Comparison of ENCODE assay signal across 9 cellular contexts in the genomic region with DNA sequence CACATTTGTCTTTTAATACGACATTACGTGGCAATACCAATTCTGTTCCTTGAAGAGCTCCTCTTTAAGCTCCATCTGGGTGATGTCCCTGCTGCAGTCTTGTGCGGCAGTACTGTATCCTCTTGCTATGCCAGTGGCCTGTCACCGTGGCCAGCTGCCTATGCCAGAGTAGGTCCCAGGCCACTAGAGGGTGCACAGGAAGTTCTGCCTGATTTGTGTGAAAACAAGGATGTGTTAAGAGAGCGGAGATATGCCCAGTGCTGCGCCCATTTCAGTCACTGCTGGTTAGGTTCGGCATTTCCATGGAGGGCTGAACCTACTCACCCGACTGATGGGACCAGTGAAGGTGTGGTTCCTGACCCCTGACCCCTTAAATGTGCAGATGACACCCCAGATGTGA. TPM values are rescaled to one million over a fixed set of nuclear protein-coding genes. Genes with fewer than 3 reads are reported as not detected.
DNase-seq lines count a peak whose midpoint lies in the region; ATAC-seq and TF ChIP-seq lines count a peak whose summit lies in the region.
"Had no signal": no experiment of that assay in that cellular context is flagged by ENCODE, and none has a peak within 500 bp of the region (broad histone marks: within the 10 kb centered on the region; RNA-seq: fewer than 3 reads in every experiment).

No MANE protein-coding gene starts in this region.

- TF ChIP-seq EP300 in Ishikawa (IDR thresholded peaks at IDR 0.05; ENCODE audit: borderline replicate concordance), result no peak

- H3K9me3 Mint-ChIP-seq in Caco-2 (ENCODE audit: unreplicated experiment), result no peaks in the 10 kb centered on the region

- TF ChIP-seq RAD21 in Ishikawa (IDR thresholded peaks at IDR 0.05; ENCODE audit: low read depth), result peak; percentile 27; the same call in 1 of the 2 replicates

- ATAC-seq in GM18909 (IDR thresholded peaks at IDR 0.05; ENCODE audit: poor library complexity, unreplicated experiment) (no peak), HG03139 (IDR thresholded peaks at IDR 0.05; ENCODE audit: unreplicated experiment) (no peak), GM21529 (IDR thresholded peaks at IDR 0.05; ENCODE audit: unreplicated experiment) (no peak)

- DNase-seq in Caco-2 (peak; percentile 62 to 66), myocyte (ENCODE audit: low read depth) (peak; percentile 44), RKO (ENCODE audit: low spot score) (no peak)

- H3K4me1 ChIP-seq in Caco-2, result peaks cover 4% of the 10 kb centered on the region; the same call in 1 of the 2 replicates

- no peaks in the 10 kb centered on the region for H3K27me3 ChIP-seq in Caco-2 (replicated peaks; ENCODE audit: control insufficient read depth, insufficient read depth, low read length)

- no peaks in the 10 kb centered on the region for H3K4me1 Mint-ChIP-seq in Caco-2 (ENCODE audit: low read depth, unreplicated experiment)

- intact Hi-C loops in Caco-2 (cut with micrococcal nuclease; ENCODE audit: unreplicated experiment), result no loop called here

- peak overlapping the region; percentile 35 for H3K27ac Mint-ChIP-seq in Caco-2 (ENCODE audit: unreplicated experiment)

- peak overlapping the region; percentile 58 for H3K27ac ChIP-seq in cingulate gyrus (ENCODE audit: low read depth, low read length)
- H3K27ac ChIP-seq: thoracic aorta had no signal

- no peaks in the 10 kb centered on the region for H3K9me3 ChIP-seq in Caco-2
- H3K9me3 ChIP-seq: thoracic aorta had no signal

- POLR2A ChIA-PET in Caco-2 (lab: Charles Lee), result no interaction called here

- CTCF ChIA-PET in Caco-2 (lab: Charles Lee), result interaction anchor here (0.6 to 0.9 kb wide), 2 partner anchors 11 to 168 kb away, joined by 3 to 5 read pairs; no protein-coding TSS in a partner anchor

- TF ChIP-seq CTCF in Caco-2 (IDR thresholded peaks at IDR 0.05; ENCODE audit: insufficient read depth in 1 of 2, low read depth in 1 of 2, low read length in 1 of 2, severe bottlenecking in 1 of 2, unreplicated experiment in 1 of 2), result peak; percentile 31 to 73

- no peaks in the 10 kb centered on the region for H3K27me3 Mint-ChIP-seq in Caco-2 (ENCODE audit: insufficient read depth, unreplicated experiment)

- H3K4me3 Mint-ChIP-seq in Caco-2 (ENCODE audit: unreplicated experiment), result no peak overlapping the region

- no TSS peak for BruUV-seq in Caco-2 (replicated peaks; lab: Mats Ljungman, UMichigan)

- no peak overlapping the region for H3K4me3 ChIP-seq in Caco-2 (ENCODE audit: low read depth, low read length)
- H3K4me3 ChIP-seq: thoracic aorta had no signal

- no peaks in the 10 kb centered on the region for H3K36me3 ChIP-seq in Caco-2 (ENCODE audit: control insufficient read depth, insufficient read depth, low read length)
- H3K36me3 ChIP-seq: thoracic aorta had no signal

- H3K36me3 Mint-ChIP-seq in Caco-2 (ENCODE audit: insufficient read depth, unreplicated experiment), result peaks cover 38% of the 10 kb centered on the region

TF ChIP-seq in Ishikawa, 13 proteins besides CTCF, POLR2A, EP300 and RAD21:
- TF ChIP-seq, protein P1, sequence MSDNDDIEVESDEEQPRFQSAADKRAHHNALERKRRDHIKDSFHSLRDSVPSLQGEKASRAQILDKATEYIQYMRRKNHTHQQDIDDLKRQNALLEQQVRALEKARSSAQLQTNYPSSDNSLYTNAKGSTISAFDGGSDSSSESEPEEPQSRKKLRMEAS (IDR thresholded peaks at IDR 0.05), result no peak
- no peak for TF ChIP-seq ZBTB7A (IDR thresholded peaks at IDR 0.05; ENCODE audit: low read depth)
- TF ChIP-seq, protein P2, sequence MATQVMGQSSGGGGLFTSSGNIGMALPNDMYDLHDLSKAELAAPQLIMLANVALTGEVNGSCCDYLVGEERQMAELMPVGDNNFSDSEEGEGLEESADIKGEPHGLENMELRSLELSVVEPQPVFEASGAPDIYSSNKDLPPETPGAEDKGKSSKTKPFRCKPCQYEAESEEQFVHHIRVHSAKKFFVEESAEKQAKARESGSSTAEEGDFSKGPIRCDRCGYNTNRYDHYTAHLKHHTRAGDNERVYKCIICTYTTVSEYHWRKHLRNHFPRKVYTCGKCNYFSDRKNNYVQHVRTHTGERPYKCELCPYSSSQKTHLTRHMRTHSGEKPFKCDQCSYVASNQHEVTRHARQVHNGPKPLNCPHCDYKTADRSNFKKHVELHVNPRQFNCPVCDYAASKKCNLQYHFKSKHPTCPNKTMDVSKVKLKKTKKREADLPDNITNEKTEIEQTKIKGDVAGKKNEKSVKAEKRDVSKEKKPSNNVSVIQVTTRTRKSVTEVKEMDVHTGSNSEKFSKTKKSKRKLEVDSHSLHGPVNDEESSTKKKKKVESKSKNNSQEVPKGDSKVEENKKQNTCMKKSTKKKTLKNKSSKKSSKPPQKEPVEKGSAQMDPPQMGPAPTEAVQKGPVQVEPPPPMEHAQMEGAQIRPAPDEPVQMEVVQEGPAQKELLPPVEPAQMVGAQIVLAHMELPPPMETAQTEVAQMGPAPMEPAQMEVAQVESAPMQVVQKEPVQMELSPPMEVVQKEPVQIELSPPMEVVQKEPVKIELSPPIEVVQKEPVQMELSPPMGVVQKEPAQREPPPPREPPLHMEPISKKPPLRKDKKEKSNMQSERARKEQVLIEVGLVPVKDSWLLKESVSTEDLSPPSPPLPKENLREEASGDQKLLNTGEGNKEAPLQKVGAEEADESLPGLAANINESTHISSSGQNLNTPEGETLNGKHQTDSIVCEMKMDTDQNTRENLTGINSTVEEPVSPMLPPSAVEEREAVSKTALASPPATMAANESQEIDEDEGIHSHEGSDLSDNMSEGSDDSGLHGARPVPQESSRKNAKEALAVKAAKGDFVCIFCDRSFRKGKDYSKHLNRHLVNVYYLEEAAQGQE (IDR thresholded peaks at IDR 0.05; ENCODE audit: low read depth), result no peak
- TF ChIP-seq CREB1 (IDR thresholded peaks at IDR 0.05; ENCODE audit: low read depth), result no peak
- no peak for TF ChIP-seq EGR1 (IDR thresholded peaks at IDR 0.05)
- TF ChIP-seq NFIC (IDR thresholded peaks at IDR 0.05), result no peak
- no peak for TF ChIP-seq YY1 (IDR thresholded peaks at IDR 0.05; ENCODE audit: low read depth)
- TF ChIP-seq, protein P3, sequence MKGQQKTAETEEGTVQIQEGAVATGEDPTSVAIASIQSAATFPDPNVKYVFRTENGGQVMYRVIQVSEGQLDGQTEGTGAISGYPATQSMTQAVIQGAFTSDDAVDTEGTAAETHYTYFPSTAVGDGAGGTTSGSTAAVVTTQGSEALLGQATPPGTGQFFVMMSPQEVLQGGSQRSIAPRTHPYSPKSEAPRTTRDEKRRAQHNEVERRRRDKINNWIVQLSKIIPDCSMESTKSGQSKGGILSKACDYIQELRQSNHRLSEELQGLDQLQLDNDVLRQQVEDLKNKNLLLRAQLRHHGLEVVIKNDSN (IDR thresholded peaks at IDR 0.05), result no peak

RNA-seq across cellular contexts. Expression of a gene that starts 25.2 kb away (rescaled TPM):
- total RNA-seq in Caco-2 (2022), result 34.4 and 38.1 TPM in 2 replicates
- 5.3 and 5.8 TPM in 2 replicates for total RNA-seq in myocyte
- polyA plus RNA-seq in myocyte (2012), result 6.1 TPM

RNA-seq across cellular contexts. Expression of a gene that starts 26.8 kb away (rescaled TPM):
- 85.3 and 89.4 TPM in 2 replicates for total RNA-seq in Caco-2 (2022)
- total RNA-seq in myocyte, result 99.8 and 103 TPM in 2 replicates
- polyA plus RNA-seq in myocyte (2012), result 53.0 TPM
